ENCODE assay signal across 1 cellular context in the genomic region with DNA sequence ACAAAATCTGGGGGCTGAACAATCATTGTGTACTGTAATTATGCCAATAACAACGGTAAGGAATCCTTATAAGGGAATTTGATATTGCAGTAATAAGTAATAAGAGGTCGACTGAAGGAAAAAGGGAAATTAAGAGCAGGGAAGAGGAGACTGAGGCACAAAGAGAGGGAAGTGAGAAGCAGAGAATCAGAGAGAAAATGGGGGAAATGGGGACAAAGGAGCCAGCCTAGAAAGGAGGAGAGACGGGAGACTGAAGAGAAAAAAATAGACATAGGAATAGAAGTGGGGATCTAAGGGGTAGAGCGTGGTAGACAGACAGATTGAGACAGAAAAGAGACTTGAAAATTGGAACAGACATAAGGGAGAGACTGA.
TF ChIP-seq lines count a peak whose summit lies in the region.

No MANE protein-coding gene starts in this region.

TF ChIP-seq in HEK293, 187 proteins besides CTCF, POLR2A, EP300 and RAD21 (continued from another document):
- TF ChIP-seq REPIN1 (tag by site-specific recombination; IDR thresholded peaks at IDR 0.05; ENCODE audit: low read depth), result 0 out of 2 replicates have a peak, but pooled peaks have one; percentile 4
- TF ChIP-seq ZNF366 (tag by site-specific recombination; conservative IDR thresholded peaks at IDR 0.05), result peak; percentile 54; the same call in 1 of the 2 replicates
- no peak for TF ChIP-seq KLF1 (tag by site-specific recombination; IDR thresholded peaks at IDR 0.05)
- TF ChIP-seq, protein P1, sequence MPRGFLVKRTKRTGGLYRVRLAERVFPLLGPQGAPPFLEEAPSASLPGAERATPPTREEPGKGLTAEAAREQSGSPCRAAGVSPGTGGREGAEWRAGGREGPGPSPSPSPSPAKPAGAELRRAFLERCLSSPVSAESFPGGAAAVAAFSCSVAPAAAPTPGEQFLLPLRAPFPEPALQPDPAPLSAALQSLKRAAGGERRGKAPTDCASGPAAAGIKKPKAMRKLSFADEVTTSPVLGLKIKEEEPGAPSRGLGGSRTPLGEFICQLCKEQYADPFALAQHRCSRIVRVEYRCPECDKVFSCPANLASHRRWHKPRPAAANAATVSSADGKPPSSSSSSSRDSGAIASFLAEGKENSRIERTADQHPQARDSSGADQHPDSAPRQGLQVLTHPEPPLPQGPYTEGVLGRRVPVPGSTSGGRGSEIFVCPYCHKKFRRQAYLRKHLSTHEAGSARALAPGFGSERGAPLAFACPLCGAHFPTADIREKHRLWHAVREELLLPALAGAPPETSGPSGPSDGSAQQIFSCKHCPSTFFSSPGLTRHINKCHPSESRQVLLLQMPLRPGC (tag by site-specific recombination; IDR thresholded peaks at IDR 0.05), result no peak
- no peak for TF ChIP-seq BCL11B (tag by site-specific recombination; IDR thresholded peaks at IDR 0.05; ENCODE audit: low read depth)
- no peak for TF ChIP-seq ZNF621 (tag by site-specific recombination; IDR thresholded peaks at IDR 0.05)
- TF ChIP-seq ZNF585B (tag by site-specific recombination; IDR thresholded peaks at IDR 0.05), result no peak
- no peak for TF ChIP-seq ZFP37 (tag by site-specific recombination; IDR thresholded peaks at IDR 0.05)
- TF ChIP-seq ZNF335 (tag by site-specific recombination; conservative IDR thresholded peaks at IDR 0.05), result peak; percentile 23; the same call in 1 of the 2 replicates
- TF ChIP-seq ZNF843 (tag by site-specific recombination; IDR thresholded peaks at IDR 0.05), result no peak
- TF ChIP-seq ZNF138 (tag by site-specific recombination; IDR thresholded peaks at IDR 0.05; ENCODE audit: borderline replicate concordance), result no peak
- TF ChIP-seq, protein P2, sequence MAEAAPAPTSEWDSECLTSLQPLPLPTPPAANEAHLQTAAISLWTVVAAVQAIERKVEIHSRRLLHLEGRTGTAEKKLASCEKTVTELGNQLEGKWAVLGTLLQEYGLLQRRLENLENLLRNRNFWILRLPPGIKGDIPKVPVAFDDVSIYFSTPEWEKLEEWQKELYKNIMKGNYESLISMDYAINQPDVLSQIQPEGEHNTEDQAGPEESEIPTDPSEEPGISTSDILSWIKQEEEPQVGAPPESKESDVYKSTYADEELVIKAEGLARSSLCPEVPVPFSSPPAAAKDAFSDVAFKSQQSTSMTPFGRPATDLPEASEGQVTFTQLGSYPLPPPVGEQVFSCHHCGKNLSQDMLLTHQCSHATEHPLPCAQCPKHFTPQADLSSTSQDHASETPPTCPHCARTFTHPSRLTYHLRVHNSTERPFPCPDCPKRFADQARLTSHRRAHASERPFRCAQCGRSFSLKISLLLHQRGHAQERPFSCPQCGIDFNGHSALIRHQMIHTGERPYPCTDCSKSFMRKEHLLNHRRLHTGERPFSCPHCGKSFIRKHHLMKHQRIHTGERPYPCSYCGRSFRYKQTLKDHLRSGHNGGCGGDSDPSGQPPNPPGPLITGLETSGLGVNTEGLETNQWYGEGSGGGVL (tag by site-specific recombination; IDR thresholded peaks at IDR 0.05), result no peak
- TF ChIP-seq, protein P3, sequence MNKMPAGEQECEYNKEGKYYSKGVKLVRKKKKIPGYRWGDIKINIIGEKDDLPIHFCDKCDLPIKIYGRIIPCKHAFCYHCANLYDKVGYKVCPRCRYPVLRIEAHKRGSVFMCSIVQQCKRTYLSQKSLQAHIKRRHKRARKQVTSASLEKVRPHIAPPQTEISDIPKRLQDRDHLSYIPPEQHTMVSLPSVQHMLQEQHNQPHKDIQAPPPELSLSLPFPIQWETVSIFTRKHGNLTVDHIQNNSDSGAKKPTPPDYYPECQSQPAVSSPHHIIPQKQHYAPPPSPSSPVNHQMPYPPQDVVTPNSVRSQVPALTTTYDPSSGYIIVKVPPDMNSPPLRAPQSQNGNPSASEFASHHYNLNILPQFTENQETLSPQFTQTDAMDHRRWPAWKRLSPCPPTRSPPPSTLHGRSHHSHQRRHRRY (tag by site-specific recombination; IDR thresholded peaks at IDR 0.05), result no peak
- TF ChIP-seq, protein P4, sequence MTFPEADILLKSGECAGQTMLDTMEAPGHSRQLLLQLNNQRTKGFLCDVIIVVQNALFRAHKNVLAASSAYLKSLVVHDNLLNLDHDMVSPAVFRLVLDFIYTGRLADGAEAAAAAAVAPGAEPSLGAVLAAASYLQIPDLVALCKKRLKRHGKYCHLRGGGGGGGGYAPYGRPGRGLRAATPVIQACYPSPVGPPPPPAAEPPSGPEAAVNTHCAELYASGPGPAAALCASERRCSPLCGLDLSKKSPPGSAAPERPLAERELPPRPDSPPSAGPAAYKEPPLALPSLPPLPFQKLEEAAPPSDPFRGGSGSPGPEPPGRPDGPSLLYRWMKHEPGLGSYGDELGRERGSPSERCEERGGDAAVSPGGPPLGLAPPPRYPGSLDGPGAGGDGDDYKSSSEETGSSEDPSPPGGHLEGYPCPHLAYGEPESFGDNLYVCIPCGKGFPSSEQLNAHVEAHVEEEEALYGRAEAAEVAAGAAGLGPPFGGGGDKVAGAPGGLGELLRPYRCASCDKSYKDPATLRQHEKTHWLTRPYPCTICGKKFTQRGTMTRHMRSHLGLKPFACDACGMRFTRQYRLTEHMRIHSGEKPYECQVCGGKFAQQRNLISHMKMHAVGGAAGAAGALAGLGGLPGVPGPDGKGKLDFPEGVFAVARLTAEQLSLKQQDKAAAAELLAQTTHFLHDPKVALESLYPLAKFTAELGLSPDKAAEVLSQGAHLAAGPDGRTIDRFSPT (tag by site-specific recombination; IDR thresholded peaks at IDR 0.05), result no peak
- TF ChIP-seq ZNF266 (tag by site-specific recombination; IDR thresholded peaks at IDR 0.05; ENCODE audit: low read depth), result no peak
- no peak; the same call in 1 of the 2 replicates for TF ChIP-seq ZBTB48 (tag by site-specific recombination; IDR thresholded peaks at IDR 0.05)
